ENCODE assay signal across 1 cellular context in the genomic region with DNA sequence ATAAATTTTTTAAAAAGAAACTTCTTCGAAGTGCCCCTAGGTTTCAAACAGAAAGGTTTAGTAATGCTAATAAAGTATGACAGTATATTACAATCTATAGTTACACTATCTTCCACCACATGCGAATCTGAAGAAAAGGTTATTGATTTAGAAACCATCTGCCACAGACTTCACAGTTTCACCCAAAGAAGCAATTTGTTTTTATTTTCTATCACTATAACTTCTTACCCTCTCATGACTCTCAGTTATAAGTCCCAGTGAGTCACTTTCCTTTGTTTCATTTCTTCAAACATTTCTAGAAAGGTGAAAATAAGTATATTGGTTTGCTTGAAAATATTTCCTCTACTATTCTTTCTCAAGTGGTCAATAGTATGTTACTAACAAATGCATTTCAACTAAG.
A peak's percentile ranks its signal among the peaks of the same experiment; 100 is the strongest.
TF ChIP-seq lines count a peak whose summit lies in the region.

No MANE protein-coding gene starts in this region.

TF ChIP-seq in GM12878, 131 proteins besides CTCF, POLR2A, EP300 and RAD21 (continued from another document):
- no peak for TF ChIP-seq ZBTB40 (IDR thresholded peaks at IDR 0.05; ENCODE audit: borderline replicate concordance)
- 0 out of 2 replicates have a peak, but pooled peaks have one; percentile 24 for TF ChIP-seq TBL1XR1 (IDR thresholded peaks at IDR 0.05; ENCODE audit: low read depth, low read length)
